ENCODE assay signal across 27 cellular contexts in the genomic region with DNA sequence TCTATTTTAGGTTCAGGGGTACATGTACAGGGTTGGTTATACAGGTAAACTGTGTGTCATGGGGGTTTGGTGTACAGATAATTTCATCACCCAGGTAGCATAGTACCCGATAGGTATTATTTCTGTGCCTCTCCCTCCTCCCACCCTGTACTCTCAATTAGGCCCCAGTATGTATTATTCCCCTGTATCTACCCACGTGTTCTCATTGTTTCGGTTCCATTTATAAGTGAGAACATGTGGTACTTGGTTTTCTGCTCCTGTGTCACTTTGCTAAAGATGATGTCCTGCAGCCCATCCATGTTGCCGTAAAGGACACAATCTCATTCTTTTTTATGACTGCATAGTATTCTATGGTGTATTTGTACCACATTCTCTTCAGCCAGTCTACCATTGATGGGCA.
"Had no signal": no experiment of that assay in that cellular context is flagged by ENCODE, and none has a peak within 500 bp of the region (broad histone marks: within the 10 kb centered on the region; RNA-seq: fewer than 3 reads in every experiment).

No MANE protein-coding gene starts in this region.

- H3K4me1 ChIP-seq: colonic mucosa, esophagus muscularis mucosa, esophagus squamous epithelium, foreskin keratinocyte, gastrocnemius medialis, gastroesophageal sphincter, heart left ventricle, heart right ventricle had no signal

- H3K27ac ChIP-seq: colonic mucosa, coronary artery, dorsolateral prefrontal cortex, epithelial cell of prostate, esophagus muscularis mucosa, esophagus squamous epithelium, foreskin keratinocyte, gastrocnemius medialis, gastroesophageal sphincter, heart left ventricle, heart right ventricle had no signal

- H3K9me3 ChIP-seq: colonic mucosa, esophagus muscularis mucosa, esophagus squamous epithelium, gastrocnemius medialis, gastroesophageal sphincter had no signal

- H3K4me3 ChIP-seq: colonic mucosa, coronary artery, dorsolateral prefrontal cortex, esophagus muscularis mucosa, esophagus squamous epithelium, gastrocnemius medialis, gastroesophageal sphincter, heart left ventricle, heart right ventricle had no signal

- ATAC-seq: effector memory CD8-positive, alpha-beta T cell; esophagus mucosa; foreskin keratinocyte; gastrocnemius medialis; gastroesophageal sphincter; heart left ventricle; heart right ventricle had no signal

- FAIRE-seq: colon, endometrium, endothelial cell of umbilical vein, frontal cortex had no signal

- DNase-seq: colonic mucosa; cortex of kidney; dermis blood vessel endothelial cell; dorsolateral prefrontal cortex; effector CD4-positive, alpha-beta T cell; effector CD8-positive, alpha-beta T cell; effector memory CD4-positive, alpha-beta T cell; effector memory CD8-positive, alpha-beta T cell; endodermal cell; erythroblast; esophagus squamous epithelium; foreskin keratinocyte; foreskin melanocyte; gastrocnemius medialis; glutamatergic neuron; head of caudate nucleus; heart left ventricle; heart right ventricle had no signal

- H3K36me3 ChIP-seq: colonic mucosa, esophagus muscularis mucosa, esophagus squamous epithelium, gastrocnemius medialis, gastroesophageal sphincter, heart left ventricle, heart right ventricle had no signal

- H3K27me3 ChIP-seq: colonic mucosa, dorsolateral prefrontal cortex, esophagus muscularis mucosa, esophagus squamous epithelium, foreskin keratinocyte, gastrocnemius medialis, gastroesophageal sphincter, heart left ventricle, heart right ventricle had no signal
